Comparison of ENCODE assay signal across 23 cellular contexts in genomic region chr4:154946113-154946512, GRCh38.
"Had no signal": no experiment of that assay in that cellular context is flagged by ENCODE, and none has a peak within 500 bp of the region (broad histone marks: within the 10 kb centered on the region; RNA-seq: fewer than 3 reads in every experiment).

No MANE protein-coding gene starts in this region.

- H3K27ac Mint-ChIP-seq: nephron; neural progenitor cell; progenitor cell of endocrine pancreas; stimulated activated effector memory CD8-positive, alpha-beta T cell treated with anti-CD3 and anti-CD28 coated beads, Interleukin-12 subunit alpha, Interleukin-12 subunit beta, amount 100 ng/mL, for 72 hours; stimulated activated naive B cell treated with anti-CD40 and anti-IgM and Interleukin-4, amounts not matched to agents 10 μg/mL and 1 μg/mL and 100 μg/mL, for 72 hours; stimulated activated naive CD8-positive, alpha-beta T cell treated with anti-CD3 and anti-CD28 coated beads, Interleukin-15, Interleukin-2, amounts not matched to agents 100 ng/mL and 50 ng/mL, for 24 hours had no signal

- H3K4me3 Mint-ChIP-seq: nephron; neural progenitor cell; stimulated activated effector memory CD8-positive, alpha-beta T cell treated with anti-CD3 and anti-CD28 coated beads, Interleukin-12 subunit alpha, Interleukin-12 subunit beta, amount 100 ng/mL, for 72 hours; stimulated activated naive B cell treated with anti-CD40 and anti-IgM and Interleukin-4, amounts not matched to agents 10 μg/mL and 1 μg/mL and 100 μg/mL, for 72 hours; stimulated activated naive CD8-positive, alpha-beta T cell treated with anti-CD3 and anti-CD28 coated beads, Interleukin-15, Interleukin-2, amounts not matched to agents 100 ng/mL and 50 ng/mL, for 24 hours had no signal

- H3K4me1 Mint-ChIP-seq: stimulated activated effector memory CD8-positive, alpha-beta T cell treated with anti-CD3 and anti-CD28 coated beads, Interleukin-12 subunit alpha, Interleukin-12 subunit beta, amount 100 ng/mL, for 72 hours; stimulated activated naive B cell treated with anti-CD40 and anti-IgM and Interleukin-4, amounts not matched to agents 10 μg/mL and 1 μg/mL and 100 μg/mL, for 72 hours had no signal

- H3K9me3 Mint-ChIP-seq: stimulated activated effector memory CD8-positive, alpha-beta T cell treated with anti-CD3 and anti-CD28 coated beads, Interleukin-12 subunit alpha, Interleukin-12 subunit beta, amount 100 ng/mL, for 72 hours had no signal

- H3K27me3 Mint-ChIP-seq: stimulated activated naive B cell treated with anti-CD40 and anti-IgM and Interleukin-4, amounts not matched to agents 10 μg/mL and 1 μg/mL and 100 μg/mL, for 72 hours; stimulated activated naive CD8-positive, alpha-beta T cell treated with anti-CD3 and anti-CD28 coated beads, Interleukin-15, Interleukin-2, amounts not matched to agents 100 ng/mL and 50 ng/mL, for 24 hours had no signal

- H3K36me3 Mint-ChIP-seq: neural progenitor cell; stimulated activated effector memory CD8-positive, alpha-beta T cell treated with anti-CD3 and anti-CD28 coated beads, Interleukin-12 subunit alpha, Interleukin-12 subunit beta, amount 100 ng/mL, for 72 hours; stimulated activated naive B cell treated with anti-CD40 and anti-IgM and Interleukin-4, amounts not matched to agents 10 μg/mL and 1 μg/mL and 100 μg/mL, for 72 hours had no signal

- DNase-seq: occipital lobe; ovary; posterior cingulate gyrus; psoas muscle; right cardiac atrium; right lobe of liver; sigmoid colon; small intestine; stimulated activated CD4-positive, alpha-beta T cell treated with anti-CD3 and anti-CD28 coated beads, Interleukin-15, amount 100 ng/mL, for 24 hours; stimulated activated CD4-positive, alpha-beta T cell treated with anti-CD3 and anti-CD28 coated beads, Interleukin-2, amount 100 ng/mL, for 24 hours; stimulated activated CD4-positive, alpha-beta T cell treated with anti-CD3 and anti-CD28 coated beads, Interleukin-2, amount 100 ng/mL, for 48 hours; stimulated activated CD4-positive, alpha-beta T cell treated with anti-CD3 and anti-CD28 coated beads, Interleukin-4, amount 100 ng/mL, for 24 hours; stimulated activated naive B cell treated with anti-CD40 and anti-IgM and Interleukin-4, amounts not matched to agents 10 μg/mL and 1 μg/mL and 100 μg/mL, for 72 hours; stimulated activated naive CD4-positive, alpha-beta T cell treated with Interleukin-2 at 50 U/mL for 16 hours; stomach; thyroid gland; trophoblast cell; upper lobe of left lung had no signal
